In the genomic region with DNA sequence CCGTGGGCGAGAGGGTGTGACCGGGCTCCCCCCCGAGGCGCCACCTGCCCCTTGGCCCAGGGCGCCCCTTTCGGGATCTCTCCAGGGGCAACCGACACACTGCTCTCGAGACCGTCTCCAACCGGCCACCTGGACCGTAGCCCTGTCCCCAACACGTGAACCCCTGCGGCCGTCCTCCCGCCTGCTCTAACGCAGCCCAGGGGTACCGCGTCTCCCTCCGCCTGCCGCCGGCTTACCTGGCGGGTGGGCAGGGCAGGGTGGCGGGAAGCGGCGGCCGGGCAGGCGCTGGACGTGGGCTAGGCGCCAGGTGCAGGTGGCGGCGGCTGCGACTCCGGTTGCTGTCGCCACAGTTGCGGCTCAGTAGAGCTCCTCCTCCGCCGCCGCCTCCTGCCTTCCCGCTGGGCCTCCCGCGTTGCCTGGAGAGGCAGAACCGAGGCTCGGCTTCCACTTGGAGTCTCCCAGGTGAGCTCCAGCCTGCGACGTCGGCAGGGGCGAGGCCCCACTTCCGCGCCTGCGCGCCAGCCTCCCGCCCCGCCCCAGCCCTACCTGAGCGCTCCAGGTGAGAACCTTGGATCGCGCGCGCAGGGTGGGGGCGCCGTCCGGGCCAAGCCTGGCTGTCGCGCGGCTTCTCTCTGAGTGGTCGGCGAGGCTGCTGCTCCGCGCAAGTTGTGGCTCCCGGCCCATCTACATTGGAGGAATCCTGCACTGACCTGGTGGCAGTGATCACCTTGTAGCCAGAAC, we compare ENCODE assay signal across 8 cellular contexts. TPM values are rescaled to one million over a fixed set of nuclear protein-coding genes. Genes with fewer than 3 reads are reported as not detected.
DNase-seq lines count a peak whose midpoint lies in the region; ATAC-seq, FAIRE-seq and TF ChIP-seq lines count a peak whose summit lies in the region.

A gene (minus strand): TSS at position 469 of the 741 bp plus-strand sequence. CDS start 23,547 bp downstream, outside the sequence.

- H3K27me3 Mint-ChIP-seq in CD4-positive, CD25-positive, alpha-beta regulatory T cell = peaks cover 10% of the 10 kb centered on the region

- H3K4me3 Mint-ChIP-seq in CD4-positive, CD25-positive, alpha-beta regulatory T cell = peak within 1 kb of the TSS; percentile 90 to 100 (median 92)

- CTCF ChIA-PET in K562 (lab: Yijun Ruan, JAX; ENCODE audit: low intra/inter-chr PET ratio) = no interaction called here

- H3K4me3 ChIP-seq in CD4-positive, CD25-positive, alpha-beta regulatory T cell (ENCODE audit: low read depth, low read length) = peak within 1 kb of the TSS; percentile 72
- H3K4me3 ChIP-seq in RWPE2 (ENCODE audit: severe bottlenecking) (peak within 1 kb of the TSS; percentile 81), K562 (no peak within 1 kb of the TSS), iPS-20b (ENCODE audit: low read length) (peak within 1 kb of the TSS; percentile 81), small intestine (ENCODE audit: low read depth in 1 of 2, low read length in 2 of 2) (peak within 1 kb of the TSS; percentile 68 to 96), WERI-Rb-1 (ENCODE audit: low read depth, low read length) (no peak within 1 kb of the TSS)

- no peaks in the 10 kb centered on the region for H3K79me2 ChIP-seq in K562 (ENCODE audit: control insufficient read depth, insufficient read depth, low read length)

- H3K27me3 ChIP-seq in CD4-positive, CD25-positive, alpha-beta regulatory T cell (ENCODE audit: control insufficient read depth, insufficient read depth, low read length) = peaks cover 6% of the 10 kb centered on the region
- no peaks in the 10 kb centered on the region for H3K27me3 ChIP-seq in RWPE2 (ENCODE audit: insufficient read depth, poor library complexity, severe bottlenecking)
- H3K27me3 ChIP-seq in K562 (ENCODE audit: control insufficient read depth in 2 of 2, insufficient read depth in 2 of 2, low read length in 2 of 2) = peaks cover 0 to 18% of the 10 kb centered on the region in 2 experiments; a peak in 2 of 5 replicates
- peaks cover 41% of the 10 kb centered on the region for H3K27me3 ChIP-seq in iPS-20b (ENCODE audit: insufficient read depth, low read length)
- no peaks in the 10 kb centered on the region for H3K27me3 ChIP-seq in small intestine (ENCODE audit: control insufficient read depth in 2 of 2, insufficient read depth in 2 of 2, low read length in 2 of 2)
- H3K27me3 ChIP-seq in WERI-Rb-1 (ENCODE audit: insufficient read depth, low read depth, severe bottlenecking) = no peaks in the 10 kb centered on the region

- BruUV-seq in K562 (replicated peaks; lab: Mats Ljungman, UMichigan) = no TSS peak

- TF ChIP-seq CTCF in RWPE2 (IDR thresholded peaks at IDR 0.05; ENCODE audit: poor library complexity, severe bottlenecking) = no peak
- no peak for TF ChIP-seq CTCF in K562 (IDR thresholded peaks at IDR 0.05 in 2 of 3, conservative IDR thresholded peaks at IDR 0.05 in 1 of 3; ENCODE audit: insufficient read depth in 2 of 3, low read depth in 1 of 3, low read length in 3 of 3)
- no peak for TF ChIP-seq CTCF in WERI-Rb-1 (IDR thresholded peaks at IDR 0.05; ENCODE audit: low read depth, low read length)

- no peak within 1 kb of the TSS for H3K4me2 ChIP-seq in K562 (ENCODE audit: insufficient read depth, low read length)

- no peak for TF ChIP-seq EP300 in K562 (IDR thresholded peaks at IDR 0.05; ENCODE audit: low read length)

- peak within 1 kb of the TSS; percentile 72 to 90 (median 87) for H3K27ac Mint-ChIP-seq in CD4-positive, CD25-positive, alpha-beta regulatory T cell

- no peaks in the 10 kb centered on the region for H3K36me3 Mint-ChIP-seq in CD4-positive, CD25-positive, alpha-beta regulatory T cell

- peaks cover 4 to 26% (median 12%) of the 10 kb centered on the region in 4 donors for H3K4me1 Mint-ChIP-seq in CD4-positive, CD25-positive, alpha-beta regulatory T cell

- H3K36me3 ChIP-seq in CD4-positive, CD25-positive, alpha-beta regulatory T cell (ENCODE audit: control insufficient read depth, insufficient read depth, low read length) = no peaks in the 10 kb centered on the region
- H3K36me3 ChIP-seq in RWPE2 (ENCODE audit: low read depth) = peaks cover 37% of the 10 kb centered on the region
- H3K36me3 ChIP-seq in K562 (ENCODE audit: control insufficient read depth, insufficient read depth, low read length) = no peaks in the 10 kb centered on the region
- H3K36me3 ChIP-seq in iPS-20b (ENCODE audit: insufficient read depth, low read depth, low read length) = peaks cover 4% of the 10 kb centered on the region; the same call in 1 of the 2 replicates
- no peaks in the 10 kb centered on the region for H3K36me3 ChIP-seq in small intestine (ENCODE audit: control insufficient read depth in 2 of 2, insufficient read depth in 2 of 2, low read length in 2 of 2)
- H3K36me3 ChIP-seq in WERI-Rb-1 = no peaks in the 10 kb centered on the region

- H2AFZ ChIP-seq in K562 (ENCODE audit: low read depth, low read length) = no peak within 1 kb of the TSS

- H3K9me3 ChIP-seq in CD4-positive, CD25-positive, alpha-beta regulatory T cell (ENCODE audit: control insufficient read depth in 2 of 2, low read length in 2 of 2) = no peaks in the 10 kb centered on the region
- H3K9me3 ChIP-seq in RWPE2 (ENCODE audit: severe bottlenecking) = no peaks in the 10 kb centered on the region
- H3K9me3 ChIP-seq in K562 (replicated peaks; ENCODE audit: control insufficient read depth, insufficient read depth, low read depth, low read length) = no peaks in the 10 kb centered on the region
- H3K9me3 ChIP-seq in iPS-20b (ENCODE audit: insufficient read depth, low read depth, low read length) = no peaks in the 10 kb centered on the region
- H3K9me3 ChIP-seq in small intestine (ENCODE audit: control insufficient read depth, low read depth) = no peaks in the 10 kb centered on the region
- H3K9me3 ChIP-seq in WERI-Rb-1 (ENCODE audit: severe bottlenecking) = no peaks in the 10 kb centered on the region

- peak in 2 of 3 donors; percentile 22 to 35 for DNase-seq in CD4-positive, CD25-positive, alpha-beta regulatory T cell
- peak; percentile 93 for DNase-seq in RWPE2 (ENCODE audit: low spot score)
- DNase-seq in K562 (ENCODE audit: extremely low read depth in 1 of 4, low spot score in 3 of 4) = no peak
- DNase-seq in small intestine = peak; percentile 96
- no peak for DNase-seq in WERI-Rb-1

- TF ChIP-seq RAD21 in K562 (CRISPR knock-in tag; conservative IDR thresholded peaks at IDR 0.05 in 1 of 2, IDR thresholded peaks at IDR 0.05 in 1 of 2) = no peak

- intact Hi-C loops in K562 (cut with micrococcal nuclease) = no loop called here

- H3K9ac ChIP-seq in K562 (ENCODE audit: insufficient read depth in 1 of 2, low read depth in 2 of 2, low read length in 2 of 2) (no peak within 1 kb of the TSS), iPS-20b (ENCODE audit: low read depth, low read length) (peak within 1 kb of the TSS; percentile 77)

- POLR2A ChIA-PET in K562 (lab: Yijun Ruan, JAX) = no interaction called here

- FAIRE-seq in K562 (lab: Jason Lieb, UNC) = no peak
- no peak for FAIRE-seq in small intestine (lab: Jason Lieb, UNC)

- H3K9me1 ChIP-seq in K562 (ENCODE audit: control insufficient read depth, insufficient read depth, low read length) = no peaks in the 10 kb centered on the region

- peak within 1 kb of the TSS; percentile 66 for H3K27ac ChIP-seq in CD4-positive, CD25-positive, alpha-beta regulatory T cell (ENCODE audit: insufficient read depth, low read length, poor library complexity, severe bottlenecking)
- peak within 1 kb of the TSS; percentile 82 for H3K27ac ChIP-seq in RWPE2 (ENCODE audit: poor library complexity, severe bottlenecking)
- H3K27ac ChIP-seq in K562 (ENCODE audit: extremely low read depth, low read depth, low read length) = no peak within 1 kb of the TSS
- no peak within 1 kb of the TSS for H3K27ac ChIP-seq in iPS-20b (ENCODE audit: low read length)
- peak within 1 kb of the TSS; percentile 97 for H3K27ac ChIP-seq in small intestine (ENCODE audit: low read depth in 1 of 2, low read length in 1 of 2)
- no peak within 1 kb of the TSS for H3K27ac ChIP-seq in WERI-Rb-1

- in situ Hi-C loops in K562 (cut with MboI) = no loop called here

- peak; percentile 41 to 54 for ATAC-seq in CD4-positive, CD25-positive, alpha-beta regulatory T cell (ENCODE audit: low read depth in 2 of 2)
- peak; percentile 34 for ATAC-seq in GM19438 (IDR thresholded peaks at IDR 0.05; ENCODE audit: low read depth, unreplicated experiment)
- peak; percentile 15 for ATAC-seq in HG03457 (IDR thresholded peaks at IDR 0.05; ENCODE audit: unreplicated experiment)
- ATAC-seq in RWPE2 (ENCODE audit: low read depth) = peak; percentile 89
- peak; percentile 66 for ATAC-seq in K562

- TF ChIP-seq POLR2A in K562 (conservative IDR thresholded peaks at IDR 0.05) = no peak

- H3K9me3 Mint-ChIP-seq in CD4-positive, CD25-positive, alpha-beta regulatory T cell = peaks cover 0 to 3% (median 0%) of the 10 kb centered on the region in 7 donors

- WGBS in K562 (ENCODE audit: insufficient coverage, low coverage, missing lambda C conversion rate) = 14% methylated on average over 50 of the region's 70 CpGs
- WGBS in small intestine, 3 donors = 0 to 1% (median 1%) methylated on average over 52 to 70 of the region's 70 CpGs

- H4K20me1 ChIP-seq in K562 (replicated peaks; ENCODE audit: control insufficient read depth, insufficient read depth, low read length) = no peaks in the 10 kb centered on the region

- H3K4me1 ChIP-seq in CD4-positive, CD25-positive, alpha-beta regulatory T cell (ENCODE audit: control insufficient read depth, insufficient read depth, low read length, poor library complexity, severe bottlenecking) = peaks cover 19% of the 10 kb centered on the region
- H3K4me1 ChIP-seq in RWPE2 (ENCODE audit: insufficient read depth, poor library complexity, severe bottlenecking) (peaks cover 31% of the 10 kb centered on the region), K562 (replicated peaks in 1 of 2; ENCODE audit: control insufficient read depth in 2 of 2, insufficient read depth in 2 of 2, low read length in 2 of 2) (peaks cover 0 to 11% of the 10 kb centered on the region in 2 experiments; a peak in 1 of 5 replicates), iPS-20b (ENCODE audit: insufficient read depth, low read length) (peaks cover 54% of the 10 kb centered on the region), small intestine (ENCODE audit: control insufficient read depth in 2 of 2, insufficient read depth in 1 of 2, low read depth in 1 of 2, low read length in 1 of 2) (no peaks in the 10 kb centered on the region)

RNA-seq across cellular contexts. Expression of the gene that starts here (rescaled TPM):
- 18.5 TPM for total RNA-seq in CD4-positive, CD25-positive, alpha-beta regulatory T cell
- polyA plus RNA-seq in CD4-positive, CD25-positive, alpha-beta regulatory T cell = 1 to 10 TPM; 1.1 to 2.9 (median 1.9) TPM
- total RNA-seq in K562 (2011; cell fraction: chromatin; rRNA removed; ENCODE audit: low replicate concordance) = not detected in 2 replicates
- total RNA-seq in K562 (2011; cell fraction: nucleolus; rRNA removed) = not detected in 2 replicates
- total RNA-seq in K562 (2011; cell fraction: nucleoplasm; rRNA removed) = not detected in 2 replicates
- not detected in 2 replicates for total RNA-seq in K562 (2014; rRNA removed)
- total RNA-seq in K562 (2014; rRNA removed; fragmentation: Illumina TruSeq; extraction: Trizol) = not detected in 2 replicates
- not detected in 2 replicates for total RNA-seq in K562 (2015; rRNA removed; fragmentation: Illumina TruSeq; extraction: Trizol)
- 0.13 and 0.29 TPM in 2 replicates for total RNA-seq in K562 (2021)
- 0.11 TPM in 1 of 2 replicates, not detected in the other for polyA plus RNA-seq in K562 (2011; rRNA removed)
- polyA plus RNA-seq in K562 (2011; cell fraction: cytosol; rRNA removed) = not detected in 2 replicates
- 0.07 TPM in 1 of 2 replicates, not detected in the other for polyA plus RNA-seq in K562 (2011; cell fraction: nucleus; rRNA removed)
- polyA plus RNA-seq in K562 (2012) = 0.08 TPM in 1 of 2 replicates, not detected in the other
- polyA plus RNA-seq in K562 (2014; fragmentation: Illumina TruSeq; extraction: Trizol) = 0.06 TPM in 1 of 2 replicates, not detected in the other
- polyA plus RNA-seq in K562 (2014; fragmentation: Nextera tagmentation; extraction: Ambion mirVana) = under 1 TPM in 1 of 2 experiments, not detected in 1; 0.03 TPM
- polyA plus RNA-seq in K562 (2014; rRNA removed) = 0.05 TPM in 1 of 2 replicates, not detected in the other
- not detected in 2 replicates for polyA minus RNA-seq in K562 (2011; rRNA and poly(A)+ RNA removed)
- polyA minus RNA-seq in K562 (2011; cell fraction: cytosol; rRNA and poly(A)+ RNA removed) = not detected in 2 replicates
- not detected in 2 replicates for polyA minus RNA-seq in K562 (2011; cell fraction: nucleus; rRNA and poly(A)+ RNA removed)
- polyA plus RNA-seq in small intestine = 10 to 100 TPM; 21.6 to 39.0 (median 37.8) TPM

Comparison
In these comparisons a context has a peak if more than half of its experiments do, and no peak if none do; other contexts are left out.
1. RNA of the gene that starts here (total RNA-seq): 18.5 TPM in CD4-positive, CD25-positive, alpha-beta regulatory T cell (single experiment); 0.13 to 0.29 TPM in K562; every median in the first group is over 10 times any median in the second.
2. RNA of the gene that starts here (polyA plus RNA-seq): 21.6 to 39.0 TPM in small intestine; 1.1 to 2.9 TPM in CD4-positive, CD25-positive, alpha-beta regulatory T cell and 0.03 to 0.11 TPM in K562; every median in the first group is over 4 times any median in the second.
3. Peak in ATAC-seq in K562; RNA of the gene not detected or under 1 TPM.
4. ATAC-seq: peak in every context shown above with its lines; median percentile 89 in RWPE2; 66 in K562; 48 in CD4-positive, CD25-positive, alpha-beta regulatory T cell; 34 in GM19438; 15 in HG03457.
5. DNase-seq: peak in CD4-positive, CD25-positive, alpha-beta regulatory T cell (2 of 3), RWPE2 (single experiment) and small intestine (single experiment); none in K562 (0 of 4) and WERI-Rb-1 (single experiment).
6. H3K27ac ChIP-seq: peak in CD4-positive, CD25-positive, alpha-beta regulatory T cell (single experiment), RWPE2 (single experiment) and small intestine (2 of 2); none in K562 (single experiment), iPS-20b (single experiment) and WERI-Rb-1 (single experiment).
7. H3K4me3 ChIP-seq: peak in CD4-positive, CD25-positive, alpha-beta regulatory T cell (single experiment), RWPE2 (single experiment), iPS-20b (single experiment) and small intestine (2 of 2); none in K562 (single experiment) and WERI-Rb-1 (single experiment).